20 cellular contexts compared by ENCODE assay signal in genomic region chr18:11905613-11906012, GRCh38. TPM values are rescaled to one million over a fixed set of nuclear protein-coding genes. Genes with fewer than 3 reads are reported as not detected.
A peak's percentile ranks its signal among the peaks of the same experiment; 100 is the strongest.
DNase-seq lines count a peak whose midpoint lies in the region; ATAC-seq and TF ChIP-seq lines count a peak whose summit lies in the region.
"Had no signal": no experiment of that assay in that cellular context is flagged by ENCODE, and none has a peak within 500 bp of the region (broad histone marks: within the 10 kb centered on the region; RNA-seq: fewer than 3 reads in every experiment).

No MANE protein-coding gene starts in this region.

- H3K9me3 Mint-ChIP-seq in activated naive CD8-positive, alpha-beta T cell treated with anti-CD3 and anti-CD28 coated beads for 36 hours: no peaks in the 10 kb centered on the region
- H3K9me3 Mint-ChIP-seq in activated naive CD8-positive, alpha-beta T cell treated with anti-CD3 and anti-CD28 coated beads, Interleukin-2, amount 50 U/mL, for 24 hours: no peaks in the 10 kb centered on the region
- H3K9me3 Mint-ChIP-seq: CD4-positive, alpha-beta memory T cell; mesothelial cell of epicardium had no signal

- H3K4me1 Mint-ChIP-seq in activated naive CD8-positive, alpha-beta T cell treated with anti-CD3 and anti-CD28 coated beads for 36 hours: peaks cover 22% of the 10 kb centered on the region
- H3K4me1 Mint-ChIP-seq in activated naive CD8-positive, alpha-beta T cell treated with anti-CD3 and anti-CD28 coated beads, Interleukin-2, amount 50 U/mL, for 24 hours: peaks cover 24% of the 10 kb centered on the region
- peaks cover 11% of the 10 kb centered on the region for H3K4me1 Mint-ChIP-seq in T-helper 17 cell

- H3K27me3 ChIP-seq in right lobe of liver (no peaks in the 10 kb centered on the region), thyroid gland (no peaks in the 10 kb centered on the region), tibial nerve (no peaks in the 10 kb centered on the region), brain microvascular endothelial cell (replicated peaks) (no peaks in the 10 kb centered on the region)
- H3K27me3 ChIP-seq: suprapubic skin had no signal

- no peak for TF ChIP-seq CTCF in right lobe of liver (IDR thresholded peaks at IDR 0.05)
- no peak for TF ChIP-seq CTCF in thyroid gland (IDR thresholded peaks at IDR 0.05)
- TF ChIP-seq CTCF in tibial nerve (IDR thresholded peaks at IDR 0.05): no peak
- no peak for TF ChIP-seq CTCF in brain microvascular endothelial cell (IDR thresholded peaks at IDR 0.05; ENCODE audit: low read depth, low read length, missing control alignments)

- H3K4me1 ChIP-seq in right lobe of liver (peaks cover 0 to 26% (median 12%) of the 10 kb centered on the region in 4 donors), thyroid gland (peaks cover 20 to 24% of the 10 kb centered on the region in 2 donors), tibial nerve (peaks cover 4 to 23% (median 13%) of the 10 kb centered on the region in 4 donors)

- intact Hi-C loops in right lobe of liver (cut with DNase I) (no loop called here), thyroid gland (cut with DNase I) (loop anchor here (10.0 kb wide), 1 partner anchor 51 kb away; the partner anchor contains the start of gene CHMP1B)

- TF ChIP-seq EP300 in tibial nerve (IDR thresholded peaks at IDR 0.05): no peak

- H3K9me3 ChIP-seq in T-helper 17 cell (ENCODE audit: control insufficient read depth, low read length, poor library complexity, severe bottlenecking): no peaks in the 10 kb centered on the region
- H3K9me3 ChIP-seq in right lobe of liver: no peaks in the 10 kb centered on the region
- H3K9me3 ChIP-seq in thyroid gland: no peaks in the 10 kb centered on the region
- no peaks in the 10 kb centered on the region for H3K9me3 ChIP-seq in tibial nerve
- H3K9me3 ChIP-seq: prostate gland, suprapubic skin had no signal

- no peaks in the 10 kb centered on the region for H3K27me3 Mint-ChIP-seq in activated naive CD8-positive, alpha-beta T cell treated with anti-CD3 and anti-CD28 coated beads for 36 hours
- no peaks in the 10 kb centered on the region for H3K27me3 Mint-ChIP-seq in activated naive CD8-positive, alpha-beta T cell treated with anti-CD3 and anti-CD28 coated beads, Interleukin-2, amount 50 U/mL, for 24 hours
- H3K27me3 Mint-ChIP-seq in T-helper 17 cell: no peaks in the 10 kb centered on the region
- H3K27me3 Mint-ChIP-seq: CD4-positive, alpha-beta memory T cell had no signal

- H3K36me3 Mint-ChIP-seq in activated naive CD8-positive, alpha-beta T cell treated with anti-CD3 and anti-CD28 coated beads for 36 hours: peaks cover 15% of the 10 kb centered on the region
- H3K36me3 Mint-ChIP-seq in activated naive CD8-positive, alpha-beta T cell treated with anti-CD3 and anti-CD28 coated beads, Interleukin-2, amount 50 U/mL, for 24 hours (ENCODE audit: low read depth): peaks cover 4% of the 10 kb centered on the region
- peaks cover 3% of the 10 kb centered on the region for H3K36me3 Mint-ChIP-seq in T-helper 17 cell (ENCODE audit: low read depth)

- ATAC-seq in activated naive CD8-positive, alpha-beta T cell treated with anti-CD3 and anti-CD28 coated beads, Interleukin-2, amount 50 U/mL, for 24 hours: no peak
- ATAC-seq in T-helper 17 cell (no peak), right lobe of liver (no peak), esophagus mucosa (no peak)
- ATAC-seq: activated CD4-positive, CD25-positive, alpha-beta regulatory T cell treated with anti-CD3 and anti-CD28 coated beads, Interleukin-2, amount 50 U/mL, for 24 hours had no signal

- H3K4me3 ChIP-seq in right lobe of liver (peak overlapping the region in 1 of 3 donors; percentile 15), thyroid gland (replicated peaks in 1 of 3) (no peak overlapping the region), tibial nerve (no peak overlapping the region), brain microvascular endothelial cell (ENCODE audit: low read depth, low read length) (no peak overlapping the region)
- H3K4me3 ChIP-seq: coronary artery, prostate gland, suprapubic skin had no signal

- peak overlapping the region; percentile 20 for H3K27ac Mint-ChIP-seq in activated naive CD8-positive, alpha-beta T cell treated with anti-CD3 and anti-CD28 coated beads for 36 hours
- H3K27ac Mint-ChIP-seq in activated naive CD8-positive, alpha-beta T cell treated with anti-CD3 and anti-CD28 coated beads, Interleukin-2, amount 50 U/mL, for 24 hours: no peak overlapping the region
- H3K27ac Mint-ChIP-seq in T-helper 17 cell: peak overlapping the region; percentile 24
- H3K27ac Mint-ChIP-seq: mesothelial cell of epicardium had no signal

- no peak for TF ChIP-seq POLR2A in right lobe of liver (IDR thresholded peaks at IDR 0.05)
- TF ChIP-seq POLR2A in thyroid gland (IDR thresholded peaks at IDR 0.05): no peak
- no peak for TF ChIP-seq POLR2A in tibial nerve (IDR thresholded peaks at IDR 0.05)

- WGBS in right lobe of liver (ENCODE audit: insufficient coverage, low coverage, low lambda C conversion rate, missing lambda C conversion rate): 60% methylated on average over 4 of the region's 4 CpGs
- WGBS in thyroid gland, 2 donors: 43 to 58% methylated on average over 4 of the region's 4 CpGs
- 62 to 66% methylated on average over 4 of the region's 4 CpGs for WGBS in tibial nerve, 2 donors

- in situ Hi-C loops in brain microvascular endothelial cell (cut with HindIII; ENCODE audit: low pct_ligation_motif_present, low sequenced_read_pairs): no loop called here

- H3K27ac ChIP-seq in right lobe of liver (peak overlapping the region in 2 of 3 donors; percentile 42 to 45), thyroid gland (peak overlapping the region in 1 of 3 donors; percentile 25), tibial nerve (no peak overlapping the region), brain microvascular endothelial cell (no peak overlapping the region)
- H3K27ac ChIP-seq: coronary artery, KMS-11, prostate gland, suprapubic skin had no signal

- H3K4me3 Mint-ChIP-seq in activated naive CD8-positive, alpha-beta T cell treated with anti-CD3 and anti-CD28 coated beads for 36 hours: no peak overlapping the region
- no peak overlapping the region for H3K4me3 Mint-ChIP-seq in activated naive CD8-positive, alpha-beta T cell treated with anti-CD3 and anti-CD28 coated beads, Interleukin-2, amount 50 U/mL, for 24 hours
- no peak overlapping the region for H3K4me3 Mint-ChIP-seq in T-helper 17 cell
- H3K4me3 Mint-ChIP-seq: mesothelial cell of epicardium had no signal

- peaks cover 0 to 9% (median 0%) of the 10 kb centered on the region in 4 donors for H3K36me3 ChIP-seq in right lobe of liver
- no peaks in the 10 kb centered on the region for H3K36me3 ChIP-seq in thyroid gland
- peaks cover 0 to 44% (median 0%) of the 10 kb centered on the region in 3 donors for H3K36me3 ChIP-seq in tibial nerve
- no peaks in the 10 kb centered on the region for H3K36me3 ChIP-seq in brain microvascular endothelial cell (replicated peaks)
- H3K36me3 ChIP-seq: prostate gland had no signal

- no peak for DNase-seq in activated naive CD8-positive, alpha-beta T cell treated with anti-CD3 and anti-CD28 coated beads for 36 hours
- DNase-seq in activated naive CD8-positive, alpha-beta T cell treated with anti-CD3 and anti-CD28 coated beads, Interleukin-2, amount 50 U/mL, for 24 hours: no peak
- DNase-seq in T-helper 17 cell (no peak), right lobe of liver (no peak), thyroid gland (peak; percentile 35 to 44), tibial nerve (ENCODE audit: low spot score in 2 of 2) (no peak), brain microvascular endothelial cell (no peak)
- DNase-seq: activated effector memory CD4-positive, alpha-beta T cell treated with Interleukin-2 at 50 U/mL for 16 hours; CD4-positive, alpha-beta memory T cell; GF-D8; glutamatergic neuron; NCI-H2171 treated with DMSO at 0.1 percent for 48 hours; NCI-H526 had no signal

RNA-seq across cellular contexts. Expression of gene MPPE1, which starts 2.5 kb away (rescaled TPM):
- total RNA-seq in activated naive CD8-positive, alpha-beta T cell treated with anti-CD3 and anti-CD28 coated beads for 36 hours: 10 to 100 TPM; 25.3 to 27.1 TPM
- total RNA-seq in T-helper 17 cell (10 to 100 TPM; 72.9 to 79.3 TPM), right lobe of liver (10 to 100 TPM; 23.2 to 40.9 (median 30.7) TPM), thyroid gland (100 to 1,000 TPM in 1 of 4 donors, 10 to 100 TPM in 3; 50.0 to 111 (median 76.7) TPM), tibial nerve (10 to 100 TPM; 13.3 to 33.2 (median 27.7) TPM), esophagus mucosa (25.7 TPM)

RNA-seq across cellular contexts. Expression of gene CHMP1B, which starts 54.4 kb away (rescaled TPM):
- total RNA-seq in activated naive CD8-positive, alpha-beta T cell treated with anti-CD3 and anti-CD28 coated beads for 36 hours: 10 to 100 TPM; 22.8 to 23.0 TPM
- total RNA-seq in T-helper 17 cell: 10 to 100 TPM; 81.4 to 98.5 TPM
- total RNA-seq in right lobe of liver: 10 to 100 TPM; 13.5 to 22.4 (median 18.2) TPM
- total RNA-seq in thyroid gland: 10 to 100 TPM; 75.4 to 99.5 (median 85.9) TPM
- 10 to 100 TPM; 31.2 to 49.8 (median 38.1) TPM for total RNA-seq in tibial nerve
- total RNA-seq in esophagus mucosa: 28.7 TPM

Comparison
In these comparisons a context has a peak if more than half of its experiments do, and no peak if none do; other contexts are left out.
1. DNase-seq: peak in thyroid gland (2 of 2); none in activated naive CD8-positive, alpha-beta T cell treated with anti-CD3 and anti-CD28 coated beads for 36 hours (single experiment), activated naive CD8-positive, alpha-beta T cell treated with anti-CD3 and anti-CD28 coated beads, Interleukin-2, amount 50 U/mL, for 24 hours (single experiment), T-helper 17 cell (0 of 3), right lobe of liver (0 of 3), tibial nerve (0 of 2) and brain microvascular endothelial cell (single experiment).
2. H3K27ac ChIP-seq: peak in right lobe of liver (2 of 3); none in tibial nerve (0 of 4) and brain microvascular endothelial cell (single experiment).